Comparison of ENCODE assay signal across 26 cellular contexts in genomic region chr13:76720827-76721226, GRCh38.
"Had no signal": no experiment of that assay in that cellular context is flagged by ENCODE, and none has a peak within 500 bp of the region (broad histone marks: within the 10 kb centered on the region; RNA-seq: fewer than 3 reads in every experiment).

No MANE protein-coding gene starts in this region.

- H3K4me1 Mint-ChIP-seq: activated CD8-positive, alpha-beta memory T cell treated with anti-CD3 and anti-CD28 coated beads, Interleukin-2, amount 10 ng/mL, durations not matched to agents 7 days and 5 days; naive thymus-derived CD4-positive, alpha-beta T cell had no signal

- DNase-seq: activated CD8-positive, alpha-beta memory T cell treated with anti-CD3 and anti-CD28 coated beads, Interleukin-2, amount 10 ng/mL, durations not matched to agents 7 days and 5 days; activated CD8-positive, alpha-beta T cell treated with anti-CD3 and anti-CD28 coated beads, Interleukin-2, amount 10 ng/mL, durations not matched to agents 7 days and 5 days; activated naive CD4-positive, alpha-beta T cell; activated T-cell treated with anti-CD3 and anti-CD28 coated beads for 4 hours; activated T-cell treated with anti-CD3 and anti-CD28 coated beads, Interleukin-2, amount 50 U/mL, for 72 hours; body of pancreas; dorsolateral prefrontal cortex; effector memory CD4-positive, alpha-beta T cell; gastrocnemius medialis; islet precursor cell; left ventricle myocardium inferior; naive thymus-derived CD4-positive, alpha-beta T cell; nucleus accumbens; pancreas; retina; small intestine; stimulated activated CD4-positive, alpha-beta T cell treated with anti-CD3 and anti-CD28 coated beads, Interleukin-1b, Interleukin-23, amount 100 ng/mL, for 48 hours; stimulated activated CD4-positive, alpha-beta T cell treated with anti-CD3 and anti-CD28 coated beads, Interleukin-4, amount 100 ng/mL, for 4 hours; stimulated activated CD8-positive, alpha-beta memory T cell treated with anti-CD3 and anti-CD28 coated beads, Interleukin-4, amount 100 ng/mL, for 48 hours; stimulated activated naive CD4-positive, alpha-beta T cell had no signal

- H3K4me3 ChIP-seq: body of pancreas, dorsolateral prefrontal cortex, gastrocnemius medialis, hepatocyte, left ventricle myocardium inferior, lung, pancreas, prostate gland, tibial nerve had no signal

- H3K27ac Mint-ChIP-seq: activated CD8-positive, alpha-beta memory T cell treated with anti-CD3 and anti-CD28 coated beads, Interleukin-2, amount 10 ng/mL, durations not matched to agents 7 days and 5 days; activated CD8-positive, alpha-beta T cell treated with anti-CD3 and anti-CD28 coated beads, Interleukin-2, amount 10 ng/mL, durations not matched to agents 7 days and 5 days; activated naive CD4-positive, alpha-beta T cell treated with anti-CD3 and anti-CD28 coated beads, Interleukin-2, amount 50 U/mL, for 72 hours; activated T-cell treated with anti-CD3 and anti-CD28 coated beads, Interleukin-2, amount 50 U/mL, for 72 hours had no signal

- H3K9me3 Mint-ChIP-seq: activated naive CD4-positive, alpha-beta T cell treated with anti-CD3 and anti-CD28 coated beads, Interleukin-2, amount 50 U/mL, for 72 hours; activated T-cell treated with anti-CD3 and anti-CD28 coated beads, Interleukin-2, amount 50 U/mL, for 72 hours had no signal

- H3K4me3 Mint-ChIP-seq: activated CD8-positive, alpha-beta memory T cell treated with anti-CD3 and anti-CD28 coated beads, Interleukin-2, amount 10 ng/mL, durations not matched to agents 7 days and 5 days; activated CD8-positive, alpha-beta T cell treated with anti-CD3 and anti-CD28 coated beads, Interleukin-2, amount 10 ng/mL, durations not matched to agents 7 days and 5 days; activated T-cell treated with anti-CD3 and anti-CD28 coated beads, Interleukin-2, amount 50 U/mL, for 72 hours; naive thymus-derived CD4-positive, alpha-beta T cell had no signal

- ATAC-seq: activated CD8-positive, alpha-beta memory T cell treated with anti-CD3 and anti-CD28 coated beads, Interleukin-2, amount 10 ng/mL, durations not matched to agents 7 days and 5 days; activated CD8-positive, alpha-beta T cell treated with anti-CD3 and anti-CD28 coated beads, Interleukin-2, amount 10 ng/mL, durations not matched to agents 7 days and 5 days; activated naive CD4-positive, alpha-beta T cell treated with anti-CD3 and anti-CD28 coated beads, Interleukin-2, amount 50 U/mL, for 72 hours; activated T-cell treated with anti-CD3 and anti-CD28 coated beads, Interleukin-2, amount 50 U/mL, for 72 hours; body of pancreas; gastrocnemius medialis; naive thymus-derived CD4-positive, alpha-beta T cell; sciatic nerve had no signal

- H3K9me3 ChIP-seq: body of pancreas, gastrocnemius medialis, left ventricle myocardium inferior, pancreas, prostate gland, tibial nerve had no signal

- H3K36me3 Mint-ChIP-seq: activated CD8-positive, alpha-beta memory T cell treated with anti-CD3 and anti-CD28 coated beads, Interleukin-2, amount 10 ng/mL, durations not matched to agents 7 days and 5 days; activated naive CD4-positive, alpha-beta T cell treated with anti-CD3 and anti-CD28 coated beads, Interleukin-2, amount 50 U/mL, for 72 hours; naive thymus-derived CD4-positive, alpha-beta T cell had no signal

- H3K4me1 ChIP-seq: body of pancreas, pancreas, prostate gland had no signal

- H3K36me3 ChIP-seq: gastrocnemius medialis, left ventricle myocardium inferior, pancreas, prostate gland, tibial nerve had no signal
